Comparison of ENCODE assay signal across 1 cellular context in genomic region chr19:862529-863304, GRCh38.
TF ChIP-seq lines count a peak whose summit lies in the region.

No MANE protein-coding gene starts in this region.

TF ChIP-seq in K562, 482 proteins besides CTCF, POLR2A, EP300 and RAD21 (continued from another document and continues in another):
- TF ChIP-seq ATF2 (CRISPR knock-in tag; IDR thresholded peaks at IDR 0.05) (no peak), ZBTB8A (IDR thresholded peaks at IDR 0.05; ENCODE audit: partially characterized antibody) (no peak), ZNF609 (CRISPR knock-in tag; IDR thresholded peaks at IDR 0.05; ENCODE audit: borderline replicate concordance) (no peak), ATF1 (CRISPR knock-in tag; IDR thresholded peaks at IDR 0.05) (no peak), ATF1 (tag; IDR thresholded peaks at IDR 0.05) (no peak), ZNF232 (CRISPR knock-in tag; IDR thresholded peaks at IDR 0.05) (0 out of 2 replicates have a peak, but pooled peaks have one; percentile 72), PATZ1 (CRISPR knock-in tag; IDR thresholded peaks at IDR 0.05; ENCODE audit: borderline replicate concordance) (no peak), GATAD2A (IDR thresholded peaks at IDR 0.05) (no peak), SFPQ (IDR thresholded peaks at IDR 0.05; ENCODE audit: low read depth, low read length) (no peak), CSDE1 (IDR thresholded peaks at IDR 0.05) (no peak), ESRRB (CRISPR knock-in tag; IDR thresholded peaks at IDR 0.05; ENCODE audit: borderline replicate concordance) (no peak), RCOR1 (IDR thresholded peaks at IDR 0.05; ENCODE audit: borderline replicate concordance in 1 of 2, low read depth in 2 of 2, low read length in 2 of 2) (no peak), PRPF4 (IDR thresholded peaks at IDR 0.05; ENCODE audit: insufficient read depth, low read depth, low read length, poor library complexity, severe bottlenecking) (peak; percentile 39), EP400 (IDR thresholded peaks at IDR 0.05) (peak; percentile 25; the same call in 1 of the 2 replicates), HSF4 (CRISPR knock-in tag; IDR thresholded peaks at IDR 0.05; ENCODE audit: borderline replicate concordance) (no peak), TOE1 (IDR thresholded peaks at IDR 0.05; ENCODE audit: borderline replicate concordance) (no peak), TOE1 (CRISPR knock-in tag; IDR thresholded peaks at IDR 0.05; ENCODE audit: borderline replicate concordance, low read depth) (no peak), HMG20B (CRISPR knock-in tag; IDR thresholded peaks at IDR 0.05) (no peak), HDAC2 (IDR thresholded peaks at IDR 0.05) (peak; percentile 63; the same call in 1 of the 2 replicates), LCOR (CRISPR knock-in tag; IDR thresholded peaks at IDR 0.05) (0 out of 2 replicates have a peak, but pooled peaks have one; percentile 30), ZFPM2 (CRISPR knock-in tag; IDR thresholded peaks at IDR 0.05) (no peak), ZBTB7A (IDR thresholded peaks at IDR 0.05; ENCODE audit: borderline replicate concordance, control insufficient read depth, low read depth, low read length) (peak; percentile 72; the same call in 1 of the 2 replicates), ZNF274 (IDR thresholded peaks at IDR 0.05; ENCODE audit: borderline replicate concordance, low read depth, low read length) (no peak), FOXM1 (IDR thresholded peaks at IDR 0.05; ENCODE audit: low read depth) (no peak), FOXM1 (CRISPR knock-in tag; IDR thresholded peaks at IDR 0.05; ENCODE audit: low read depth) (0 out of 2 replicates have a peak, but pooled peaks have one; percentile 12), CCAR2 (IDR thresholded peaks at IDR 0.05; ENCODE audit: low read depth, low read length) (no peak), TFAP4 (CRISPR knock-in tag; IDR thresholded peaks at IDR 0.05; ENCODE audit: borderline replicate concordance) (peak; percentile 58), ZNF277 (CRISPR knock-in tag; IDR thresholded peaks at IDR 0.05; ENCODE audit: borderline replicate concordance) (no peak), CBFB (CRISPR knock-in tag; IDR thresholded peaks at IDR 0.05) (no peak; the same call in 1 of the 2 replicates), MBD2 (IDR thresholded peaks at IDR 0.05; ENCODE audit: borderline replicate concordance, low read depth) (peak; percentile 3; the same call in 1 of the 2 replicates), POLR2H (tag; IDR thresholded peaks at IDR 0.05; ENCODE audit: low read depth) (no peak), C11orf30 (IDR thresholded peaks at IDR 0.05; ENCODE audit: low read depth) (no peak), ZNF347 (CRISPR knock-in tag; IDR thresholded peaks at IDR 0.05; ENCODE audit: low read depth) (no peak), DACH1 (IDR thresholded peaks at IDR 0.05; ENCODE audit: partially characterized antibody) (no peak), SMAD4 (CRISPR knock-in tag; conservative IDR thresholded peaks at IDR 0.05) (no peak), NFIC (IDR thresholded peaks at IDR 0.05) (no peak), JUN (IDR thresholded peaks at IDR 0.05; ENCODE audit: borderline replicate concordance, low read depth, low read length) (no peak), JUN (CRISPR knock-in tag; IDR thresholded peaks at IDR 0.05; ENCODE audit: borderline replicate concordance) (0 out of 2 replicates have a peak, but pooled peaks have one; percentile 40), OTX1 (CRISPR knock-in tag; IDR thresholded peaks at IDR 0.05) (peak; percentile 33; the same call in 1 of the 2 replicates), MXI1 (IDR thresholded peaks at IDR 0.05; ENCODE audit: low read depth, low read length) (0 out of 2 replicates have a peak, but pooled peaks have one; percentile 51), YY1 (IDR thresholded peaks at IDR 0.05; ENCODE audit: borderline replicate concordance in 1 of 3, control insufficient read depth in 1 of 3, extremely low read depth in 1 of 3, insufficient read depth in 3 of 3, insufficient read length in 1 of 3, insufficient replicate concordance in 2 of 3, low read depth in 1 of 3, low read length in 2 of 3) (no peak), ZNF445 (CRISPR knock-in tag; IDR thresholded peaks at IDR 0.05; ENCODE audit: low read depth) (no peak), FUS (optimal IDR thresholded peaks at IDR 0.05; ENCODE audit: low read depth, low read length) (no peak), SRF (CRISPR knock-in tag; IDR thresholded peaks at IDR 0.05) (no peak), ZBTB11 (CRISPR knock-in tag; IDR thresholded peaks at IDR 0.05) (no peak), DLX4 (CRISPR knock-in tag; IDR thresholded peaks at IDR 0.05) (no peak), NR1H2 (CRISPR knock-in tag; IDR thresholded peaks at IDR 0.05) (no peak), SMC3 (conservative IDR thresholded peaks at IDR 0.05; ENCODE audit: insufficient read depth, low read depth, low read length) (no peak), TAF15 (IDR thresholded peaks at IDR 0.05; ENCODE audit: low read depth, low read length) (no peak), ZNF583 (CRISPR knock-in tag; IDR thresholded peaks at IDR 0.05) (no peak), IRF1 (CRISPR knock-in tag; IDR thresholded peaks at IDR 0.05; ENCODE audit: borderline replicate concordance) (no peak), DIDO1 (tag; IDR thresholded peaks at IDR 0.05; ENCODE audit: low read depth) (no peak), ZNF75A (CRISPR knock-in tag; IDR thresholded peaks at IDR 0.05) (no peak)
